ENCODE assay signal across 1 cellular context in genomic region chr10:63264852-63265617, GRCh38.
A peak's percentile ranks its signal among the peaks of the same experiment; 100 is the strongest.
TF ChIP-seq lines count a peak whose summit lies in the region.

No MANE protein-coding gene starts in this region.

TF ChIP-seq in K562, 482 proteins besides CTCF, POLR2A, EP300 and RAD21 (continued from another document and continues in another):
- TF ChIP-seq, protein P1, sequence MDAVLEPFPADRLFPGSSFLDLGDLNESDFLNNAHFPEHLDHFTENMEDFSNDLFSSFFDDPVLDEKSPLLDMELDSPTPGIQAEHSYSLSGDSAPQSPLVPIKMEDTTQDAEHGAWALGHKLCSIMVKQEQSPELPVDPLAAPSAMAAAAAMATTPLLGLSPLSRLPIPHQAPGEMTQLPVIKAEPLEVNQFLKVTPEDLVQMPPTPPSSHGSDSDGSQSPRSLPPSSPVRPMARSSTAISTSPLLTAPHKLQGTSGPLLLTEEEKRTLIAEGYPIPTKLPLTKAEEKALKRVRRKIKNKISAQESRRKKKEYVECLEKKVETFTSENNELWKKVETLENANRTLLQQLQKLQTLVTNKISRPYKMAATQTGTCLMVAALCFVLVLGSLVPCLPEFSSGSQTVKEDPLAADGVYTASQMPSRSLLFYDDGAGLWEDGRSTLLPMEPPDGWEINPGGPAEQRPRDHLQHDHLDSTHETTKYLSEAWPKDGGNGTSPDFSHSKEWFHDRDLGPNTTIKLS (IDR thresholded peaks at IDR 0.05; ENCODE audit: borderline replicate concordance, low read depth): no peak
- TF ChIP-seq ZNF280A (IDR thresholded peaks at IDR 0.05; ENCODE audit: low read depth, partially characterized antibody): no peak
- no peak for TF ChIP-seq ILF3 (IDR thresholded peaks at IDR 0.05; ENCODE audit: borderline replicate concordance)
- TF ChIP-seq ZNF766 (CRISPR knock-in tag; conservative IDR thresholded peaks at IDR 0.05): 0 out of 2 replicates have a peak, but pooled peaks have one; percentile 15
- peak; percentile 65 for TF ChIP-seq RBFOX2 (IDR thresholded peaks at IDR 0.05; ENCODE audit: low read depth, low read length)
- peak; percentile 66; the same call in 1 of the 2 replicates for TF ChIP-seq NKRF (IDR thresholded peaks at IDR 0.05; ENCODE audit: borderline replicate concordance)
- TF ChIP-seq JUN (IDR thresholded peaks at IDR 0.05; ENCODE audit: borderline replicate concordance, low read depth, low read length): no peak
- TF ChIP-seq JUN (CRISPR knock-in tag; IDR thresholded peaks at IDR 0.05; ENCODE audit: borderline replicate concordance): no peak
- no peak for TF ChIP-seq ZNF384 (IDR thresholded peaks at IDR 0.05; ENCODE audit: low read depth, low read length)
- no peak for TF ChIP-seq MCM7 (IDR thresholded peaks at IDR 0.05)
- TF ChIP-seq POLR2AphosphoS2 (IDR thresholded peaks at IDR 0.05; ENCODE audit: low read length): 0 out of 2 replicates have a peak, but pooled peaks have one; percentile 56
- TF ChIP-seq COPS2 (conservative IDR thresholded peaks at IDR 0.05): no peak
- TF ChIP-seq FOXM1 (IDR thresholded peaks at IDR 0.05; ENCODE audit: low read depth): peak; percentile 46
- TF ChIP-seq FOXM1 (CRISPR knock-in tag; IDR thresholded peaks at IDR 0.05; ENCODE audit: low read depth): no peak
- no peak for TF ChIP-seq E2F1 (CRISPR knock-in tag; IDR thresholded peaks at IDR 0.05)
- no peak for TF ChIP-seq GABPB1 (CRISPR knock-in tag; IDR thresholded peaks at IDR 0.05)
- TF ChIP-seq ZNF23 (CRISPR knock-in tag; IDR thresholded peaks at IDR 0.05): no peak
- peak in 1 of 2 experiments; percentile 46; a peak in 3 of 4 replicates for TF ChIP-seq MNT (conservative IDR thresholded peaks at IDR 0.05)
- no peak for TF ChIP-seq XRCC4 (IDR thresholded peaks at IDR 0.05; ENCODE audit: extremely low read depth, insufficient read depth, insufficient read length)
- no peak for TF ChIP-seq CHD4 (IDR thresholded peaks at IDR 0.05; ENCODE audit: insufficient read depth, insufficient replicate concordance, low read depth, low read length, poor library complexity, severe bottlenecking)
- TF ChIP-seq, protein P2, sequence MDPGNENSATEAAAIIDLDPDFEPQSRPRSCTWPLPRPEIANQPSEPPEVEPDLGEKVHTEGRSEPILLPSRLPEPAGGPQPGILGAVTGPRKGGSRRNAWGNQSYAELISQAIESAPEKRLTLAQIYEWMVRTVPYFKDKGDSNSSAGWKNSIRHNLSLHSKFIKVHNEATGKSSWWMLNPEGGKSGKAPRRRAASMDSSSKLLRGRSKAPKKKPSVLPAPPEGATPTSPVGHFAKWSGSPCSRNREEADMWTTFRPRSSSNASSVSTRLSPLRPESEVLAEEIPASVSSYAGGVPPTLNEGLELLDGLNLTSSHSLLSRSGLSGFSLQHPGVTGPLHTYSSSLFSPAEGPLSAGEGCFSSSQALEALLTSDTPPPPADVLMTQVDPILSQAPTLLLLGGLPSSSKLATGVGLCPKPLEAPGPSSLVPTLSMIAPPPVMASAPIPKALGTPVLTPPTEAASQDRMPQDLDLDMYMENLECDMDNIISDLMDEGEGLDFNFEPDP (CRISPR knock-in tag; IDR thresholded peaks at IDR 0.05): no peak
- TF ChIP-seq, protein P3, sequence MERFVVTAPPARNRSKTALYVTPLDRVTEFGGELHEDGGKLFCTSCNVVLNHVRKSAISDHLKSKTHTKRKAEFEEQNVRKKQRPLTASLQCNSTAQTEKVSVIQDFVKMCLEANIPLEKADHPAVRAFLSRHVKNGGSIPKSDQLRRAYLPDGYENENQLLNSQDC (CRISPR knock-in tag; IDR thresholded peaks at IDR 0.05): no peak
- TF ChIP-seq FOXK1 (CRISPR knock-in tag; IDR thresholded peaks at IDR 0.05; ENCODE audit: borderline replicate concordance): no peak
- TF ChIP-seq ARNT (IDR thresholded peaks at IDR 0.05): no peak
- no peak for TF ChIP-seq ZKSCAN3 (CRISPR knock-in tag; IDR thresholded peaks at IDR 0.05)
- TF ChIP-seq HMG20A (CRISPR knock-in tag; conservative IDR thresholded peaks at IDR 0.05): no peak
- TF ChIP-seq ZNF121 (CRISPR knock-in tag; conservative IDR thresholded peaks at IDR 0.05): no peak
- TF ChIP-seq PCBP2 (IDR thresholded peaks at IDR 0.05; ENCODE audit: low read depth, low read length, poor library complexity, severe bottlenecking): no peak
- TF ChIP-seq MTA3 (IDR thresholded peaks at IDR 0.05; ENCODE audit: borderline replicate concordance): 0 out of 2 replicates have a peak, but pooled peaks have one; percentile 59
- no peak for TF ChIP-seq PTRF (tag; IDR thresholded peaks at IDR 0.05)
- no peak for TF ChIP-seq HNRNPK (IDR thresholded peaks at IDR 0.05; ENCODE audit: low read depth, low read length, poor library complexity, severe bottlenecking)
- no peak for TF ChIP-seq ELF2 (CRISPR knock-in tag; IDR thresholded peaks at IDR 0.05)
- no peak for TF ChIP-seq SMAD4 (CRISPR knock-in tag; conservative IDR thresholded peaks at IDR 0.05)
- TF ChIP-seq FOS (IDR thresholded peaks at IDR 0.05; ENCODE audit: extremely low read depth, insufficient read length): no peak
- TF ChIP-seq, protein P4, sequence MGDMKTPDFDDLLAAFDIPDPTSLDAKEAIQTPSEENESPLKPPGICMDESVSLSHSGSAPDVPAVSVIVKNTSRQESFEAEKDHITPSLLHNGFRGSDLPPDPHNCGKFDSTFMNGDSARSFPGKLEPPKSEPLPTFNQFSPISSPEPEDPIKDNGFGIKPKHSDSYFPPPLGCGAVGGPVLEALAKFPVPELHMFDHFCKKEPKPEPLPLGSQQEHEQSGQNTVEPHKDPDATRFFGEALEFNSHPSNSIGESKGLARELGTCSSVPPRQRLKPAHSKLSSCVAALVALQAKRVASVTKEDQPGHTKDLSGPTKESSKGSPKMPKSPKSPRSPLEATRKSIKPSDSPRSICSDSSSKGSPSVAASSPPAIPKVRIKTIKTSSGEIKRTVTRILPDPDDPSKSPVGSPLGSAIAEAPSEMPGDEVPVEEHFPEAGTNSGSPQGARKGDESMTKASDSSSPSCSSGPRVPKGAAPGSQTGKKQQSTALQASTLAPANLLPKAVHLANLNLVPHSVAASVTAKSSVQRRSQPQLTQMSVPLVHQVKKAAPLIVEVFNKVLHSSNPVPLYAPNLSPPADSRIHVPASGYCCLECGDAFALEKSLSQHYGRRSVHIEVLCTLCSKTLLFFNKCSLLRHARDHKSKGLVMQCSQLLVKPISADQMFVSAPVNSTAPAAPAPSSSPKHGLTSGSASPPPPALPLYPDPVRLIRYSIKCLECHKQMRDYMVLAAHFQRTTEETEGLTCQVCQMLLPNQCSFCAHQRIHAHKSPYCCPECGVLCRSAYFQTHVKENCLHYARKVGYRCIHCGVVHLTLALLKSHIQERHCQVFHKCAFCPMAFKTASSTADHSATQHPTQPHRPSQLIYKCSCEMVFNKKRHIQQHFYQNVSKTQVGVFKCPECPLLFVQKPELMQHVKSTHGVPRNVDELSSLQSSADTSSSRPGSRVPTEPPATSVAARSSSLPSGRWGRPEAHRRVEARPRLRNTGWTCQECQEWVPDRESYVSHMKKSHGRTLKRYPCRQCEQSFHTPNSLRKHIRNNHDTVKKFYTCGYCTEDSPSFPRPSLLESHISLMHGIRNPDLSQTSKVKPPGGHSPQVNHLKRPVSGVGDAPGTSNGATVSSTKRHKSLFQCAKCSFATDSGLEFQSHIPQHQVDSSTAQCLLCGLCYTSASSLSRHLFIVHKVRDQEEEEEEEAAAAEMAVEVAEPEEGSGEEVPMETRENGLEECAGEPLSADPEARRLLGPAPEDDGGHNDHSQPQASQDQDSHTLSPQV (IDR thresholded peaks at IDR 0.05): no peak
- TF ChIP-seq TAL1 (IDR thresholded peaks at IDR 0.05): no peak
- no peak for TF ChIP-seq NFE2L1 (tag; IDR thresholded peaks at IDR 0.05; ENCODE audit: borderline replicate concordance, low read depth)
- TF ChIP-seq ZNF436 (CRISPR knock-in tag; IDR thresholded peaks at IDR 0.05): no peak
- no peak for TF ChIP-seq HMBOX1 (IDR thresholded peaks at IDR 0.05)
- no peak for TF ChIP-seq BRD4 (IDR thresholded peaks at IDR 0.05)
- TF ChIP-seq RFX5 (IDR thresholded peaks at IDR 0.05; ENCODE audit: low read depth, low read length): no peak
- TF ChIP-seq THAP12 (CRISPR knock-in tag; IDR thresholded peaks at IDR 0.05): no peak
- no peak for TF ChIP-seq ZNF431 (CRISPR knock-in tag; IDR thresholded peaks at IDR 0.05)
- 0 out of 2 replicates have a peak, but pooled peaks have one; percentile 37 for TF ChIP-seq TRIM28 (IDR thresholded peaks at IDR 0.05)
- TF ChIP-seq ZNF584 (CRISPR knock-in tag; IDR thresholded peaks at IDR 0.05; ENCODE audit: low read depth): no peak
- TF ChIP-seq ZNF217 (CRISPR knock-in tag; IDR thresholded peaks at IDR 0.05): no peak
- TF ChIP-seq MLLT1 (IDR thresholded peaks at IDR 0.05): peak; percentile 96
